Comparison of ENCODE assay signal across 7 cellular contexts in genomic region chr15:100602822-100603393, GRCh38. TPM values are rescaled to one million over a fixed set of nuclear protein-coding genes. Genes with fewer than 3 reads are reported as not detected.
DNase-seq lines count a peak whose midpoint lies in the region; ATAC-seq and TF ChIP-seq lines count a peak whose summit lies in the region.

No MANE protein-coding gene starts in this region.

- no peak overlapping the region for H3K4me3 Mint-ChIP-seq in neural crest cell

- H3K4me3 ChIP-seq in GM12864 (ENCODE audit: low read depth, low read length) = peak overlapping the region; percentile 81
- peak overlapping the region; percentile 86 for H3K4me3 ChIP-seq in epithelial cell of esophagus (ENCODE audit: low read length)

- TF ChIP-seq CTCF in GM12864 (IDR thresholded peaks at IDR 0.05; ENCODE audit: low read depth, low read length, missing control alignments) = no peak
- no peak for TF ChIP-seq CTCF in VCaP (conservative IDR thresholded peaks at IDR 0.05)
- TF ChIP-seq CTCF in epithelial cell of esophagus (IDR thresholded peaks at IDR 0.05; ENCODE audit: insufficient read depth, low read depth, low read length, missing control alignments) = no peak
- TF ChIP-seq CTCF in neural crest cell (conservative IDR thresholded peaks at IDR 0.05) = no peak

- peak overlapping the region; percentile 89 for H3K27ac ChIP-seq in VCaP

- peak; percentile 43 for ATAC-seq in GM21447 (IDR thresholded peaks at IDR 0.05; ENCODE audit: unreplicated experiment)

- peak overlapping the region; percentile 90 for H3K27ac Mint-ChIP-seq in neural crest cell (ENCODE audit: unreplicated experiment)

- DNase-seq in GM12864 (ENCODE audit: low read depth) (no peak), HS-5 (ENCODE audit: low read depth) (peak; percentile 3), epithelial cell of esophagus (ENCODE audit: low read depth) (peak; percentile 55), neural crest cell (ENCODE audit: low read depth, low spot score) (no peak), T-helper 9 cell (no peak)

- no peaks in the 10 kb centered on the region for H3K36me3 Mint-ChIP-seq in neural crest cell (ENCODE audit: low read depth)

- H3K27me3 Mint-ChIP-seq in neural crest cell (ENCODE audit: low read depth) = no peaks in the 10 kb centered on the region

- H3K9me3 Mint-ChIP-seq in neural crest cell = no peaks in the 10 kb centered on the region

- H3K4me1 Mint-ChIP-seq in neural crest cell = peaks cover 23% of the 10 kb centered on the region

RNA-seq across cellular contexts. Expression of gene ASB7, which starts 0.5 kb away (rescaled TPM):
- total RNA-seq in neural crest cell = 13.4 and 14.4 TPM in 2 replicates

RNA-seq across cellular contexts. Expression of gene LINS1, which starts 0.9 kb away (rescaled TPM):
- total RNA-seq in neural crest cell = 14.9 and 18.2 TPM in 2 replicates

Comparison
In these comparisons a context has a peak if more than half of its experiments do, and no peak if none do; other contexts are left out.
1. DNase-seq: peak in HS-5 (single experiment) and epithelial cell of esophagus (single experiment); none in GM12864 (single experiment), neural crest cell (single experiment) and T-helper 9 cell (single experiment).